In the genomic region with DNA sequence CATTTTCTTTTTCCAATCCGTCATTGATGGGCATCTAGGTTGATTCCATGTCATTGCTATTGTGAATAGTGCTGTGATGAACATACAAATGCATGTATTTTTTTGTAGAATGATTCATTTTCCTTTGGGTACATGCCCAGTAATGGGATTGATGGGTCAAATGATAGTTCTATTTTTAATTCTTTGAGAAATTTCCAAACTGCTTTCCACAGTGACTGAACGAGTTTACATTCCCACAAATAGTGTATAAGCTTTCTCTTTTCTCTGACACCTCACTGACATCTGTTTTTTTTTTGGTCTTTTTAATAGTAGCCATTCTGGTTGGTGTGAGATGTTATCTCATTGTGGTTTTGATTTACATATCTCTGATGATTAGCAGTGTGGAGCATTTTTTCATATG, we compare ENCODE assay signal across 14 cellular contexts.
"Had no signal": no experiment of that assay in that cellular context is flagged by ENCODE, and none has a peak within 500 bp of the region (broad histone marks: within the 10 kb centered on the region; RNA-seq: fewer than 3 reads in every experiment).

No MANE protein-coding gene starts in this region.

- H3K27ac Mint-ChIP-seq: activated naive CD4-positive, alpha-beta T cell treated with anti-CD3 and anti-CD28 coated beads, Interleukin-2, amount 10 ng/mL, durations not matched to agents 7 days and 5 days; activated T-helper 2 cell treated with anti-CD3 and anti-CD28 coated beads, Interferon-gamma antibody, Interleukin-2, Interleukin-4, amounts not matched to agents 10 μg/mL and 5 μg/mL and 100 μg/mL, durations not matched to agents 14 hours and 24 hours and 36 hours; stimulated activated effector memory CD8-positive, alpha-beta T cell treated with anti-CD3 and anti-CD28 coated beads, Interleukin-12 subunit alpha, Interleukin-12 subunit beta, amount 100 ng/mL, for 72 hours; T-helper 1 cell treated with Interleukin-12 subunit alpha and Interleukin-12 subunit beta and Interleukin-4 antibody, amounts not matched to agents 30 μg/mL and 1 μg/mL, for 36 hours; WTC11 had no signal

- H3K36me3 Mint-ChIP-seq: activated naive CD4-positive, alpha-beta T cell treated with anti-CD3 and anti-CD28 coated beads, Interleukin-2, amount 10 ng/mL, durations not matched to agents 7 days and 5 days; stimulated activated effector memory CD8-positive, alpha-beta T cell treated with anti-CD3 and anti-CD28 coated beads, Interleukin-12 subunit alpha, Interleukin-12 subunit beta, amount 100 ng/mL, for 72 hours; WTC11 had no signal

- H3K36me3 ChIP-seq: pancreas, tibial artery, uterus had no signal

- H3K9me3 Mint-ChIP-seq: activated naive CD4-positive, alpha-beta T cell treated with anti-CD3 and anti-CD28 coated beads, Interleukin-2, amount 10 ng/mL, durations not matched to agents 7 days and 5 days; activated T-helper 2 cell treated with anti-CD3 and anti-CD28 coated beads, Interferon-gamma antibody, Interleukin-2, Interleukin-4, amounts not matched to agents 10 μg/mL and 5 μg/mL and 100 μg/mL, durations not matched to agents 14 hours and 24 hours and 36 hours; stimulated activated effector memory CD8-positive, alpha-beta T cell treated with anti-CD3 and anti-CD28 coated beads, Interleukin-12 subunit alpha, Interleukin-12 subunit beta, amount 100 ng/mL, for 72 hours; T-helper 1 cell treated with Interleukin-12 subunit alpha and Interleukin-12 subunit beta and Interleukin-4 antibody, amounts not matched to agents 30 μg/mL and 1 μg/mL, for 36 hours had no signal

- H3K4me1 ChIP-seq: pancreas, uterus had no signal

- H3K9me3 ChIP-seq: pancreas, tibial artery, uterus had no signal

- H3K4me3 Mint-ChIP-seq: activated naive CD4-positive, alpha-beta T cell treated with anti-CD3 and anti-CD28 coated beads, Interleukin-2, amount 10 ng/mL, durations not matched to agents 7 days and 5 days; stimulated activated effector memory CD8-positive, alpha-beta T cell treated with anti-CD3 and anti-CD28 coated beads, Interleukin-12 subunit alpha, Interleukin-12 subunit beta, amount 100 ng/mL, for 72 hours; T-helper 1 cell treated with Interleukin-12 subunit alpha and Interleukin-12 subunit beta and Interleukin-4 antibody, amounts not matched to agents 30 μg/mL and 1 μg/mL, for 36 hours; WTC11 had no signal

- H3K4me3 ChIP-seq: pancreas, smooth muscle cell, tibial artery, uterus had no signal

- H3K27me3 ChIP-seq: pancreas, tibial artery, uterus had no signal

- H3K27ac ChIP-seq: pancreas, tibial artery, uterus had no signal

- DNase-seq: activated CD4-positive, alpha-beta T cell treated with anti-CD3 and anti-CD28 coated beads for 48 hours; activated naive CD4-positive, alpha-beta T cell treated with anti-CD3 and anti-CD28 coated beads, Interleukin-2, amount 10 ng/mL, durations not matched to agents 7 days and 5 days; central memory CD4-positive, alpha-beta T cell; foreskin melanocyte; head of caudate nucleus; pancreas; right cardiac atrium; tibial artery; uterus had no signal

- H3K4me1 Mint-ChIP-seq: stimulated activated effector memory CD8-positive, alpha-beta T cell treated with anti-CD3 and anti-CD28 coated beads, Interleukin-12 subunit alpha, Interleukin-12 subunit beta, amount 100 ng/mL, for 72 hours had no signal
